Comparison of ENCODE assay signal across 10 cellular contexts in genomic region chr6:158629376-158630221, GRCh38. TPM values are rescaled to one million over a fixed set of nuclear protein-coding genes. Genes with fewer than 3 reads are reported as not detected.
A peak's percentile ranks its signal among the peaks of the same experiment; 100 is the strongest.
DNase-seq lines count a peak whose midpoint lies in the region; ATAC-seq and TF ChIP-seq lines count a peak whose summit lies in the region.
"Had no signal": no experiment of that assay in that cellular context is flagged by ENCODE, and none has a peak within 500 bp of the region (broad histone marks: within the 10 kb centered on the region; RNA-seq: fewer than 3 reads in every experiment).

No MANE protein-coding gene starts in this region.

- peaks cover 0 to 38% (median 20%) of the 10 kb centered on the region in 12 donors for H3K4me1 ChIP-seq in heart left ventricle

- H3K27ac ChIP-seq in heart left ventricle: no peak overlapping the region

- H3K27ac Mint-ChIP-seq in activated CD4-positive, alpha-beta memory T cell treated with anti-CD3 and anti-CD28 coated beads for 36 hours: peak overlapping the region; percentile 88
- H3K27ac Mint-ChIP-seq in stimulated activated naive CD8-positive, alpha-beta T cell treated with anti-CD3 and anti-CD28 coated beads, Interleukin-15, amount 100 ng/mL, for 72 hours: peak overlapping the region; percentile 50 to 87

- no peaks in the 10 kb centered on the region for H3K27me3 Mint-ChIP-seq in activated CD4-positive, alpha-beta memory T cell treated with anti-CD3 and anti-CD28 coated beads for 36 hours
- H3K27me3 Mint-ChIP-seq in stimulated activated naive CD8-positive, alpha-beta T cell treated with anti-CD3 and anti-CD28 coated beads, Interleukin-15, amount 100 ng/mL, for 72 hours: no peaks in the 10 kb centered on the region

- H3K9me3 Mint-ChIP-seq in activated CD4-positive, alpha-beta memory T cell treated with anti-CD3 and anti-CD28 coated beads for 36 hours: no peaks in the 10 kb centered on the region
- H3K9me3 Mint-ChIP-seq in stimulated activated naive CD8-positive, alpha-beta T cell treated with anti-CD3 and anti-CD28 coated beads, Interleukin-15, amount 100 ng/mL, for 72 hours: no peaks in the 10 kb centered on the region

- no peaks in the 10 kb centered on the region for H3K9me3 ChIP-seq in heart left ventricle
- H3K9me3 ChIP-seq: transverse colon had no signal

- peak in 3 of 4 donors; percentile 49 to 53 (median 49) for ATAC-seq in heart left ventricle
- peak; percentile 73 for ATAC-seq in stimulated activated naive CD8-positive, alpha-beta T cell treated with anti-CD3 and anti-CD28 coated beads, Interleukin-15, amount 100 ng/mL, for 72 hours
- no peak for ATAC-seq in GM18861 (IDR thresholded peaks at IDR 0.05; ENCODE audit: unreplicated experiment)
- ATAC-seq in HG03095 (IDR thresholded peaks at IDR 0.05; ENCODE audit: unreplicated experiment): no peak

- no peak overlapping the region for H3K4me3 Mint-ChIP-seq in activated CD4-positive, alpha-beta memory T cell treated with anti-CD3 and anti-CD28 coated beads for 36 hours
- H3K4me3 Mint-ChIP-seq in stimulated activated naive CD8-positive, alpha-beta T cell treated with anti-CD3 and anti-CD28 coated beads, Interleukin-15, amount 100 ng/mL, for 72 hours: no peak overlapping the region

- POLR2A ChIA-PET in activated CD4-positive, alpha-beta memory T cell treated with anti-CD3 and anti-CD28 coated beads for 36 hours (lab: Charles Lee): interaction anchor here (1.1 to 2.8 kb wide), 5 partner anchors 10 to 23 kb away, joined by 5 to 17 read pairs (median 10); partner anchors contain the start of gene SYTL3

- peaks cover 0 to 88% (median 28%) of the 10 kb centered on the region in 9 donors for H3K36me3 ChIP-seq in heart left ventricle

- intact Hi-C loops in activated CD4-positive, alpha-beta memory T cell treated with anti-CD3 and anti-CD28 coated beads for 36 hours (cut with micrococcal nuclease): loop anchor here (2.0 kb wide), 1 partner anchor 19 kb away; no protein-coding TSS in a partner anchor
- intact Hi-C loops in heart left ventricle (cut with DNase I): loop anchor here in 7 of 10 donors (1.0 to 10.0 kb wide), 5 partner anchors 55 to 63 kb away; no protein-coding TSS in a partner anchor

- H3K36me3 Mint-ChIP-seq in activated CD4-positive, alpha-beta memory T cell treated with anti-CD3 and anti-CD28 coated beads for 36 hours: peaks cover 62% of the 10 kb centered on the region

- DNase-seq in activated naive CD4-positive, alpha-beta T cell treated with Interleukin-2 at 50 U/mL for 16 hours: peak; percentile 32
- DNase-seq in activated naive CD4-positive, alpha-beta T cell treated with anti-CD3 and anti-CD28 coated beads, Interleukin-2, amount 50 U/mL, for 16 hours: no peak
- peak; percentile 54 for DNase-seq in activated CD4-positive, alpha-beta memory T cell treated with anti-CD3 and anti-CD28 coated beads for 36 hours
- DNase-seq in heart left ventricle: peak in 1 of 5 donors; percentile 63
- peak in 1 of 2 donors; percentile 36 for DNase-seq in stimulated activated naive CD8-positive, alpha-beta T cell treated with anti-CD3 and anti-CD28 coated beads, Interleukin-15, amount 100 ng/mL, for 72 hours
- DNase-seq in epidermal melanocyte (ENCODE audit: insufficient read length, low spot score): no peak
- DNase-seq: NCI-H1436 treated with DMSO at 0.1 percent for 48 hours, transverse colon had no signal

- CTCF ChIA-PET in activated CD4-positive, alpha-beta memory T cell treated with anti-CD3 and anti-CD28 coated beads for 36 hours (lab: Charles Lee): interaction anchor here (0.8 to 2.0 kb wide), 8 partner anchors 9 to 415 kb away, joined by 3 to 11 read pairs (median 4); partner anchors contain the start of gene SYTL3

- no peak overlapping the region for H3K4me3 ChIP-seq in heart left ventricle
- H3K4me3 ChIP-seq: transverse colon had no signal

- no peak for TF ChIP-seq POLR2A in heart left ventricle (IDR thresholded peaks at IDR 0.05)

- 83 to 90% (median 85%) methylated on average over 18 to 20 of the region's 20 CpGs for WGBS in heart left ventricle, 4 donors

- H3K27me3 ChIP-seq in heart left ventricle: no peaks in the 10 kb centered on the region
- H3K27me3 ChIP-seq: transverse colon had no signal

- peaks cover 38% of the 10 kb centered on the region for H3K4me1 Mint-ChIP-seq in activated CD4-positive, alpha-beta memory T cell treated with anti-CD3 and anti-CD28 coated beads for 36 hours (ENCODE audit: low read depth)
- H3K4me1 Mint-ChIP-seq in stimulated activated naive CD8-positive, alpha-beta T cell treated with anti-CD3 and anti-CD28 coated beads, Interleukin-15, amount 100 ng/mL, for 72 hours: peaks cover 41% of the 10 kb centered on the region

- TF ChIP-seq CTCF in heart left ventricle (IDR thresholded peaks at IDR 0.05): peak in 9 of 12 donors; percentile 22 to 53 (median 37)

RNA-seq across cellular contexts. Expression of gene DYNLT1, which starts 14.9 kb away (rescaled TPM):
- total RNA-seq in activated CD4-positive, alpha-beta memory T cell treated with anti-CD3 and anti-CD28 coated beads for 36 hours: 100 to 1,000 TPM; 117 to 120 TPM
- total RNA-seq in heart left ventricle: 100 to 1,000 TPM in 7 of 9 donors, 10 to 100 TPM in 2; 68.4 to 177 (median 121) TPM
- 100 to 1,000 TPM; 159 to 177 TPM for polyA plus RNA-seq in heart left ventricle

RNA-seq across cellular contexts. Expression of gene SYTL3, which starts 20.3 kb away (rescaled TPM):
- 100 to 1,000 TPM; 181 to 186 TPM for total RNA-seq in activated CD4-positive, alpha-beta memory T cell treated with anti-CD3 and anti-CD28 coated beads for 36 hours
- 10 to 100 TPM in 3 of 9 donors, 1 to 10 TPM in 6; 4.1 to 14.6 (median 8.2) TPM for total RNA-seq in heart left ventricle
- 10 to 100 TPM in 1 of 2 donors, 1 to 10 TPM in 1; 4.0 to 14.0 TPM for polyA plus RNA-seq in heart left ventricle

Comparison
In these comparisons a context has a peak if more than half of its experiments do, and no peak if none do; other contexts are left out.
1. DNase-seq: peak in activated naive CD4-positive, alpha-beta T cell treated with Interleukin-2 at 50 U/mL for 16 hours (single experiment) and activated CD4-positive, alpha-beta memory T cell treated with anti-CD3 and anti-CD28 coated beads for 36 hours (single experiment); none in activated naive CD4-positive, alpha-beta T cell treated with anti-CD3 and anti-CD28 coated beads, Interleukin-2, amount 50 U/mL, for 16 hours (single experiment) and epidermal melanocyte (single experiment).
2. ATAC-seq: peak in heart left ventricle (3 of 4) and stimulated activated naive CD8-positive, alpha-beta T cell treated with anti-CD3 and anti-CD28 coated beads, Interleukin-15, amount 100 ng/mL, for 72 hours (single experiment); none in GM18861 (single experiment) and HG03095 (single experiment).
3. RNA of gene SYTL3, which starts 20.3 kb away (total RNA-seq): 181 to 186 TPM in activated CD4-positive, alpha-beta memory T cell treated with anti-CD3 and anti-CD28 coated beads for 36 hours; 4.1 to 14.6 TPM in heart left ventricle; every median in the first group is over 10 times any median in the second.